Comparison of ENCODE assay signal across 14 cellular contexts in genomic region chr7:112833082-112833481, GRCh38.
DNase-seq lines count a peak whose midpoint lies in the region; ATAC-seq lines count a peak whose summit lies in the region.
"Had no signal": no experiment of that assay in that cellular context is flagged by ENCODE, and none has a peak within 500 bp of the region (broad histone marks: within the 10 kb centered on the region; RNA-seq: fewer than 3 reads in every experiment).

No MANE protein-coding gene starts in this region.

- H3K4me3 Mint-ChIP-seq in stimulated activated naive CD8-positive, alpha-beta T cell treated with anti-CD3 and anti-CD28 coated beads, Interleukin-15, amount 100 ng/mL, for 72 hours: no peak overlapping the region
- H3K4me3 Mint-ChIP-seq: CD8-positive, alpha-beta memory T cell; IgD-negative memory B cell had no signal

- peak; percentile 60 for ATAC-seq in GM18502 (IDR thresholded peaks at IDR 0.05; ENCODE audit: poor library complexity, unreplicated experiment)
- ATAC-seq in HG02610 (IDR thresholded peaks at IDR 0.05; ENCODE audit: unreplicated experiment): peak; percentile 87
- ATAC-seq in HG02938 (IDR thresholded peaks at IDR 0.05; ENCODE audit: unreplicated experiment): peak; percentile 74
- ATAC-seq in HG03565 (IDR thresholded peaks at IDR 0.05; ENCODE audit: unreplicated experiment): peak; percentile 60
- ATAC-seq in HG03469 (IDR thresholded peaks at IDR 0.05; ENCODE audit: unreplicated experiment): no peak
- no peak for ATAC-seq in stimulated activated naive CD8-positive, alpha-beta T cell treated with anti-CD3 and anti-CD28 coated beads, Interleukin-15, amount 100 ng/mL, for 72 hours

- H3K27ac Mint-ChIP-seq in stimulated activated naive CD8-positive, alpha-beta T cell treated with anti-CD3 and anti-CD28 coated beads, Interleukin-15, amount 100 ng/mL, for 72 hours: no peak overlapping the region
- H3K27ac Mint-ChIP-seq: IgD-negative memory B cell had no signal

- DNase-seq in SKM-1 (lab: John Stamatoyannopoulos, UW; ENCODE audit: unreplicated experiment) (no peak), epidermal melanocyte (ENCODE audit: insufficient read length, low spot score) (no peak)
- no peak for DNase-seq in stimulated activated naive CD8-positive, alpha-beta T cell treated with anti-CD3 and anti-CD28 coated beads, Interleukin-15, amount 100 ng/mL, for 72 hours
- DNase-seq: Caco-2; CD8-positive, alpha-beta memory T cell; DND-41; GDM1; KG1 had no signal

- H3K4me1 Mint-ChIP-seq in stimulated activated naive CD8-positive, alpha-beta T cell treated with anti-CD3 and anti-CD28 coated beads, Interleukin-15, amount 100 ng/mL, for 72 hours: no peaks in the 10 kb centered on the region
- H3K4me1 Mint-ChIP-seq: CD8-positive, alpha-beta memory T cell had no signal

- no peaks in the 10 kb centered on the region for H3K27me3 Mint-ChIP-seq in stimulated activated naive CD8-positive, alpha-beta T cell treated with anti-CD3 and anti-CD28 coated beads, Interleukin-15, amount 100 ng/mL, for 72 hours
- H3K27me3 Mint-ChIP-seq: CD8-positive, alpha-beta memory T cell; IgD-negative memory B cell had no signal

- peaks cover 26 to 33% of the 10 kb centered on the region in 2 donors for H3K9me3 Mint-ChIP-seq in stimulated activated naive CD8-positive, alpha-beta T cell treated with anti-CD3 and anti-CD28 coated beads, Interleukin-15, amount 100 ng/mL, for 72 hours

Comparison
In these comparisons a context has a peak if more than half of its experiments do, and no peak if none do; other contexts are left out.
1. ATAC-seq: peak in GM18502 (single experiment), HG02610 (single experiment), HG02938 (single experiment) and HG03565 (single experiment); none in HG03469 (single experiment) and stimulated activated naive CD8-positive, alpha-beta T cell treated with anti-CD3 and anti-CD28 coated beads, Interleukin-15, amount 100 ng/mL, for 72 hours (single experiment).